In genomic region chr12:114293571-114294302, GRCh38 we compare ENCODE assay signal across 6 cellular contexts.
"Had no signal": no experiment of that assay in that cellular context is flagged by ENCODE, and none has a peak within 500 bp of the region (broad histone marks: within the 10 kb centered on the region; RNA-seq: fewer than 3 reads in every experiment).

No MANE protein-coding gene starts in this region.

- H3K9ac ChIP-seq: KMS-11 had no signal

- H3K4me3 ChIP-seq: K562 had no signal

- H3K27ac ChIP-seq: HL-60, KMS-11 had no signal

- DNase-seq: KBM-7, KG1 had no signal

- ATAC-seq: HepG2, K562 had no signal

- H3K4me2 ChIP-seq: KMS-11 had no signal
